In genomic region chr1:207309775-207310273, GRCh38 we compare ENCODE assay signal across 1 cellular context.
A peak's percentile ranks its signal among the peaks of the same experiment; 100 is the strongest.
TF ChIP-seq lines count a peak whose summit lies in the region.

No MANE protein-coding gene starts in this region.

TF ChIP-seq in K562, 482 proteins besides CTCF, POLR2A, EP300 and RAD21 (continued from another document and continues in another):
- TF ChIP-seq MIER1 (IDR thresholded peaks at IDR 0.05; ENCODE audit: low read depth) (0 out of 2 replicates have a peak, but pooled peaks have one; percentile 44), GTF2B (IDR thresholded peaks at IDR 0.05; ENCODE audit: extremely low read depth, insufficient read length) (no peak), ATF4 (CRISPR knock-in tag; IDR thresholded peaks at IDR 0.05) (peak; percentile 49; the same call in 1 of the 2 replicates), THAP12 (CRISPR knock-in tag; IDR thresholded peaks at IDR 0.05) (no peak), BRD4 (IDR thresholded peaks at IDR 0.05) (peak; percentile 29; the same call in 1 of the 2 replicates), NR2C2 (CRISPR knock-in tag; IDR thresholded peaks at IDR 0.05) (no peak), NR2C2 (tag; IDR thresholded peaks at IDR 0.05) (0 out of 2 replicates have a peak, but pooled peaks have one; percentile 20), POLR2H (tag; IDR thresholded peaks at IDR 0.05; ENCODE audit: low read depth) (peak; percentile 83), EP400 (IDR thresholded peaks at IDR 0.05) (peak; percentile 74), BCOR (IDR thresholded peaks at IDR 0.05) (no peak), ZNF589 (CRISPR knock-in tag; IDR thresholded peaks at IDR 0.05; ENCODE audit: low read depth) (peak; percentile 86), C11orf30 (IDR thresholded peaks at IDR 0.05; ENCODE audit: low read depth) (peak; percentile 4; the same call in 1 of the 2 replicates), FOSL1 (tag; conservative IDR thresholded peaks at IDR 0.05) (peak; percentile 69), MBD2 (IDR thresholded peaks at IDR 0.05; ENCODE audit: borderline replicate concordance, low read depth) (0 out of 2 replicates have a peak, but pooled peaks have one; percentile 48), SPI1 (IDR thresholded peaks at IDR 0.05; ENCODE audit: borderline replicate concordance, low read depth, low read length) (peak; percentile 100), PML (IDR thresholded peaks at IDR 0.05; ENCODE audit: low read length) (peak; percentile 69), GTF2F1 (IDR thresholded peaks at IDR 0.05; ENCODE audit: low read depth, low read length) (no peak), MITF (IDR thresholded peaks at IDR 0.05) (0 out of 2 replicates have a peak, but pooled peaks have one; percentile 44), MEIS2 (IDR thresholded peaks at IDR 0.05; ENCODE audit: partially characterized antibody) (peak; percentile 81), CBX3 (IDR thresholded peaks at IDR 0.05; ENCODE audit: borderline replicate concordance in 1 of 2, low read length in 2 of 2) (peak in 1 of 2 experiments; percentile 76; a peak in 1 of 3 replicates), POLR2AphosphoS5 (IDR thresholded peaks at IDR 0.05; ENCODE audit: control insufficient read depth, insufficient read depth, low read depth, low read length) (peak; percentile 40; the same call in 1 of the 2 replicates), TEAD1 (CRISPR knock-in tag; IDR thresholded peaks at IDR 0.05) (peak; percentile 9 to 74; a peak in 1 of 4 replicates), SMARCE1 (IDR thresholded peaks at IDR 0.05) (peak; percentile 84), CBFA2T2 (conservative IDR thresholded peaks at IDR 0.05) (peak; percentile 65), ZNF146 (CRISPR knock-in tag; IDR thresholded peaks at IDR 0.05; ENCODE audit: unreplicated experiment) (no peak), ZNF507 (tag; conservative IDR thresholded peaks at IDR 0.05) (peak; percentile 100), CHAMP1 (IDR thresholded peaks at IDR 0.05) (peak; percentile 87; the same call in 1 of the 2 replicates), TRIM24 (IDR thresholded peaks at IDR 0.05) (peak; percentile 43 to 72; a peak in 3 of 4 replicates), CC2D1A (IDR thresholded peaks at IDR 0.05) (peak; percentile 77; the same call in 1 of the 2 replicates), CBFA2T3 (IDR thresholded peaks at IDR 0.05) (peak; percentile 85), CTBP1 (IDR thresholded peaks at IDR 0.05; ENCODE audit: borderline replicate concordance) (peak; percentile 59; the same call in 1 of the 2 replicates), RFX1 (IDR thresholded peaks at IDR 0.05) (peak; percentile 27; the same call in 1 of the 2 replicates), KLF6 (CRISPR knock-in tag; IDR thresholded peaks at IDR 0.05; ENCODE audit: borderline replicate concordance) (0 out of 2 replicates have a peak, but pooled peaks have one; percentile 7), ATF7 (IDR thresholded peaks at IDR 0.05) (peak; percentile 59; the same call in 1 of the 2 replicates), ZNF197 (CRISPR knock-in tag; IDR thresholded peaks at IDR 0.05; ENCODE audit: low read depth) (peak; percentile 61; the same call in 1 of the 2 replicates), HDAC3 (IDR thresholded peaks at IDR 0.05; ENCODE audit: borderline replicate concordance, partially characterized antibody) (peak; percentile 57), XRCC4 (IDR thresholded peaks at IDR 0.05; ENCODE audit: extremely low read depth, insufficient read depth, insufficient read length) (no peak), HDAC1 (IDR thresholded peaks at IDR 0.05) (peak in 1 of 2 experiments; percentile 81; a peak in 2 of 4 replicates), NFATC3 (IDR thresholded peaks at IDR 0.05) (peak; percentile 52), NRF1 (conservative IDR thresholded peaks at IDR 0.05 in 1 of 2, IDR thresholded peaks at IDR 0.05 in 1 of 2) (peak; percentile 77 to 81), BACH1 (tag; IDR thresholded peaks at IDR 0.05) (peak; percentile 79), ZNF785 (CRISPR knock-in tag; IDR thresholded peaks at IDR 0.05) (no peak), DDX20 (tag; IDR thresholded peaks at IDR 0.05; ENCODE audit: low read depth) (peak; percentile 58; the same call in 1 of the 2 replicates), SMAD4 (CRISPR knock-in tag; conservative IDR thresholded peaks at IDR 0.05) (peak; percentile 85; the same call in 1 of the 2 replicates), TAL1 (IDR thresholded peaks at IDR 0.05) (peak; percentile 59), RFX7 (CRISPR knock-in tag; IDR thresholded peaks at IDR 0.05) (0 out of 2 replicates have a peak, but pooled peaks have one; percentile 14), CCNT2 (IDR thresholded peaks at IDR 0.05; ENCODE audit: borderline replicate concordance, extremely low read depth, insufficient read length, low read depth, low read length) (peak; percentile 34), BRD9 (IDR thresholded peaks at IDR 0.05; ENCODE audit: low read depth, partially characterized antibody) (peak; percentile 78), COPS2 (conservative IDR thresholded peaks at IDR 0.05) (no peak), JUNB (CRISPR knock-in tag; conservative IDR thresholded peaks at IDR 0.05) (no peak), GTF2E2 (tag; IDR thresholded peaks at IDR 0.05) (no peak), PHF21A (IDR thresholded peaks at IDR 0.05; ENCODE audit: borderline replicate concordance, low read depth) (no peak; the same call in 1 of the 2 replicates), NBN (IDR thresholded peaks at IDR 0.05; ENCODE audit: low read depth) (peak; percentile 78; the same call in 1 of the 2 replicates), ARID3A (IDR thresholded peaks at IDR 0.05; ENCODE audit: borderline replicate concordance, low read depth, low read length) (no peak; the same call in 1 of the 2 replicates), ESRRB (CRISPR knock-in tag; IDR thresholded peaks at IDR 0.05; ENCODE audit: borderline replicate concordance) (no peak), KHSRP (IDR thresholded peaks at IDR 0.05) (no peak), MEF2D (tag; conservative IDR thresholded peaks at IDR 0.05; ENCODE audit: low read depth) (peak; percentile 73), ZNF444 (CRISPR knock-in tag; IDR thresholded peaks at IDR 0.05) (0 out of 2 replicates have a peak, but pooled peaks have one; percentile 14), ZNF644 (tag; IDR thresholded peaks at IDR 0.05; ENCODE audit: low read depth) (peak; percentile 81; the same call in 1 of the 2 replicates), ZNF398 (CRISPR knock-in tag; IDR thresholded peaks at IDR 0.05) (no peak), XRCC5 (IDR thresholded peaks at IDR 0.05; ENCODE audit: low read depth, low read length) (no peak), FOXK2 (conservative IDR thresholded peaks at IDR 0.05 in 1 of 2, IDR thresholded peaks at IDR 0.05 in 1 of 2; ENCODE audit: low read depth in 2 of 2) (peak in 1 of 2 experiments; percentile 33; a peak in 1 of 4 replicates), SRSF7 (optimal IDR thresholded peaks at IDR 0.05; ENCODE audit: low read depth, low read length) (no peak), RBM34 (IDR thresholded peaks at IDR 0.05; ENCODE audit: borderline replicate concordance, insufficient read depth, low read length) (no peak)
